ENCODE assay signal across 19 cellular contexts in the genomic region with DNA sequence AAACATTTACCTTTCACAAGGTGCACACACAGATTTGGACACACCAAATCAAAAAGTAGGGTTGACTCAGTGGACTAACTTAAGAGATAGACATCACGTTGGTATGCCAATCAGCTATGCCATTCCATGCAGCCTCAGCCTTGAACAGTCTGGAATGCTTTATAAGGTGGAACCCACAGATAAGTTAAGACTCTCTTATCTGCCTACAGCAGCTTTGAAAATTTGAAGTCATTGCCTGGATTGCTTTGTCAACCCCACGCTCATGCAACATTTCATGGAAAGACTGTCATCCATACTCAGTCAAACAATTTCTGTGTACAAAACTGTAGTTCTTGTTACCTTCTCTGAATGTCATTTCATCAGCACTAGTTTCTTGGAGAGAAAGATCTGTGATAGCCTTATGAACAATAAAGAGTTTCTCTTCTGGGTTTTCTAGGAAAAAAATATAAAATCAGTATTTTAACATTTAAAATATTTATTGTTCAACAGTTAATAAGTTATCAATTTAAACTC. TPM values are rescaled to one million over a fixed set of nuclear protein-coding genes. Genes with fewer than 3 reads are reported as not detected.
DNase-seq lines count a peak whose midpoint lies in the region; ATAC-seq, FAIRE-seq and TF ChIP-seq lines count a peak whose summit lies in the region.
"Had no signal": no experiment of that assay in that cellular context is flagged by ENCODE, and none has a peak within 500 bp of the region (broad histone marks: within the 10 kb centered on the region; RNA-seq: fewer than 3 reads in every experiment).

No MANE protein-coding gene starts in this region.

- no peak for ATAC-seq in GM21529 (IDR thresholded peaks at IDR 0.05; ENCODE audit: unreplicated experiment)
- ATAC-seq: GM23338 had no signal

- no peak for FAIRE-seq in small intestine (lab: Jason Lieb, UNC)

- no peak for TF ChIP-seq POLR2A in adrenal gland (IDR thresholded peaks at IDR 0.05)

- H3K27ac ChIP-seq in small intestine (ENCODE audit: low read depth in 1 of 2, low read length in 1 of 2) (no peak overlapping the region), adrenal gland (no peak overlapping the region)
- H3K27ac ChIP-seq: C4-2B had no signal

- H3K9me3 Mint-ChIP-seq in activated naive CD8-positive, alpha-beta T cell treated with anti-CD3 and anti-CD28 coated beads for 36 hours = no peaks in the 10 kb centered on the region
- H3K9me3 Mint-ChIP-seq: GM23338 had no signal

- intact Hi-C loops in adrenal gland (cut with DNase I) = loop anchor here in 1 of 2 donors (10.0 kb wide), 1 partner anchor 690 kb away; no protein-coding TSS in a partner anchor

- H3K36me3 Mint-ChIP-seq in activated naive CD8-positive, alpha-beta T cell treated with anti-CD3 and anti-CD28 coated beads for 36 hours = peaks cover 20% of the 10 kb centered on the region

- H3K4me1 Mint-ChIP-seq in activated naive CD8-positive, alpha-beta T cell treated with anti-CD3 and anti-CD28 coated beads for 36 hours = peaks cover 32% of the 10 kb centered on the region

- H3K4me3 Mint-ChIP-seq in activated naive CD8-positive, alpha-beta T cell treated with anti-CD3 and anti-CD28 coated beads for 36 hours = no peak overlapping the region
- H3K4me3 Mint-ChIP-seq: GM23338 had no signal

- DNase-seq in HAP-1 (ENCODE audit: low spot score in 2 of 2) = no peak
- DNase-seq in amniotic epithelial cell (ENCODE audit: low read depth) = peak; percentile 35
- peak; percentile 56 for DNase-seq in globus pallidus (ENCODE audit: low spot score)
- DNase-seq in small intestine = peak; percentile 23
- no peak for DNase-seq in activated naive CD8-positive, alpha-beta T cell treated with anti-CD3 and anti-CD28 coated beads for 36 hours
- no peak for DNase-seq in NCI-H510A (lab: John Stamatoyannopoulos, UW)
- no peak for DNase-seq in adrenal gland
- DNase-seq: COR-L47, DMS79, GDM1, KBM-7, NCI-H1092, NCI-H1694, NCI-H2107, NCI-H345, NCI-H69 had no signal

- 28 to 69% (median 56%) methylated on average over 2 of the region's 2 CpGs for WGBS in small intestine, 3 donors
- 54 to 65% (median 58%) methylated on average over 2 of the region's 2 CpGs for WGBS in adrenal gland, 4 donors

- TF ChIP-seq CTCF in adrenal gland (IDR thresholded peaks at IDR 0.05) = no peak

- H3K4me1 ChIP-seq in HAP-1 (peaks cover 66% of the 10 kb centered on the region), small intestine (ENCODE audit: control insufficient read depth in 2 of 2, insufficient read depth in 1 of 2, low read depth in 1 of 2, low read length in 1 of 2) (no peaks in the 10 kb centered on the region), adrenal gland (replicated peaks in 1 of 2) (no peaks in the 10 kb centered on the region)

- H3K27me3 ChIP-seq in HAP-1 (ENCODE audit: low read depth) (no peaks in the 10 kb centered on the region), small intestine (ENCODE audit: control insufficient read depth in 2 of 2, insufficient read depth in 2 of 2, low read length in 2 of 2) (no peaks in the 10 kb centered on the region), adrenal gland (no peaks in the 10 kb centered on the region)

- H3K4me3 ChIP-seq in HAP-1 (peak overlapping the region; percentile 33), small intestine (ENCODE audit: low read depth in 1 of 2, low read length in 2 of 2) (no peak overlapping the region), adrenal gland (no peak overlapping the region)
- H3K4me3 ChIP-seq: GM23338 had no signal

- H3K36me3 ChIP-seq in HAP-1 (replicated peaks) (no peaks in the 10 kb centered on the region), small intestine (ENCODE audit: control insufficient read depth in 2 of 2, insufficient read depth in 2 of 2, low read length in 2 of 2) (no peaks in the 10 kb centered on the region), adrenal gland (replicated peaks in 1 of 2) (no peaks in the 10 kb centered on the region)

- H3K27ac Mint-ChIP-seq in activated naive CD8-positive, alpha-beta T cell treated with anti-CD3 and anti-CD28 coated beads for 36 hours = no peak overlapping the region
- H3K27ac Mint-ChIP-seq: GM23338 had no signal

- no peaks in the 10 kb centered on the region for H3K27me3 Mint-ChIP-seq in activated naive CD8-positive, alpha-beta T cell treated with anti-CD3 and anti-CD28 coated beads for 36 hours

- H3K9me3 ChIP-seq in HAP-1 (no peaks in the 10 kb centered on the region), small intestine (ENCODE audit: control insufficient read depth, low read depth) (no peaks in the 10 kb centered on the region), adrenal gland (replicated peaks in 1 of 3) (no peaks in the 10 kb centered on the region)

- in situ Hi-C loops in HAP-1 (cut with MboI; ENCODE audit: low sequenced_read_pairs) = loop anchor here (25.0 kb wide), 1 partner anchor 688 kb away; no protein-coding TSS in a partner anchor

RNA-seq across cellular contexts. Expression of a gene that starts 1.2 kb away (rescaled TPM):
- polyA plus RNA-seq in small intestine = under 1 TPM in 1 of 3 donors, not detected in 2; 0.27 TPM
- total RNA-seq in activated naive CD8-positive, alpha-beta T cell treated with anti-CD3 and anti-CD28 coated beads for 36 hours = 1 to 10 TPM; 1.9 to 2.0 TPM
- total RNA-seq in adrenal gland = under 1 TPM in 1 of 8 donors, not detected in 7; 0.10 TPM
- polyA plus RNA-seq in adrenal gland = under 1 TPM; 0.04 to 0.40 (median 0.17) TPM

Comparison
In these comparisons a context has a peak if more than half of its experiments do, and no peak if none do; other contexts are left out.
1. DNase-seq: peak in amniotic epithelial cell (single experiment), globus pallidus (single experiment) and small intestine (single experiment); none in HAP-1 (0 of 2), activated naive CD8-positive, alpha-beta T cell treated with anti-CD3 and anti-CD28 coated beads for 36 hours (single experiment), NCI-H510A (single experiment) and adrenal gland (0 of 7).